ENCODE assay signal across 8 cellular contexts in the genomic region with DNA sequence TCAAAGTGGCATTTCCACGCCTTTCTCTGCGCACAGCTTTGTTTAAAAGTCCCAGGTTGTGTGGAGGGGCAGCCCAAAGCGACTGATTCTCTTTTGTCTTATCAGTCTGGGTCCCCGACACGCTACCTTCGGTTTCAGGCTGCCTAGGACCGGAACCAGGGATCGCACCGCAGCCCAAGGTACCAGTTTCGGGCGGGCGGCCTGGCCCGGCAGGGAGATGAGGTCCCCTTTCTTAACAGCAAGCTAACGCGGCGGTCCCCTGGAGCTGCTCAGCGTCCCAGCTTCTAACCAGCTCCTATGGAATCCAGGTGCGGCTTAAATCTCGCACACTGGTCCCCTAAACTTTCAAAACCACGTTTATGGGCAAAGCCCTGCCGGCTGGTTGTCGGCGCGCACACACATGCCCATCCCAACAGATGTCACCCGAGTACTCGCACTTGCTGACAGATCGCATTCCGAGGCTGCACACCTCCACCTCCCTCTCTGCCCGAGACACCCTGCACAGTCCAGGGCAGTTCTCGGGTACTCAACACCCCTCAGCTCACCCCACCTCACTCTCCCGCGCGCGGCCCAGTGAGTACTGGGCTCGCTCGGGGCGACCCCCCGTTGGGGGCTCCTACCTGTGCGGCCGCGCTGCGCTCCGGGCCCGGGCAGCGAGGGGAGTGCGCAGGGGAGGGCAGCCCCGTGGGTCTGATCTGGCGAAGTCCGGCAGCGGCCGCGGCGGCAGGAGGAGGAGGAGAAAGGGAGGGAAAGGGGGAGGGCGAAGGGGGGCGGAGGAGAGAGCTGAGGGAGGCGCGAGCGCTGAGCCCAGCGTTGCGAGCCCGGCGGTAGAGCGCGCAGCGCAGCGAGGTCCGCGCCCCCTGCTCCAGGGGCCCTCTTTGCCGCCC. TPM values are rescaled to one million over a fixed set of nuclear protein-coding genes. Genes with fewer than 3 reads are reported as not detected.
A peak's percentile ranks its signal among the peaks of the same experiment; 100 is the strongest.
DNase-seq lines count a peak whose midpoint lies in the region; ATAC-seq and TF ChIP-seq lines count a peak whose summit lies in the region.

A gene with protein sequence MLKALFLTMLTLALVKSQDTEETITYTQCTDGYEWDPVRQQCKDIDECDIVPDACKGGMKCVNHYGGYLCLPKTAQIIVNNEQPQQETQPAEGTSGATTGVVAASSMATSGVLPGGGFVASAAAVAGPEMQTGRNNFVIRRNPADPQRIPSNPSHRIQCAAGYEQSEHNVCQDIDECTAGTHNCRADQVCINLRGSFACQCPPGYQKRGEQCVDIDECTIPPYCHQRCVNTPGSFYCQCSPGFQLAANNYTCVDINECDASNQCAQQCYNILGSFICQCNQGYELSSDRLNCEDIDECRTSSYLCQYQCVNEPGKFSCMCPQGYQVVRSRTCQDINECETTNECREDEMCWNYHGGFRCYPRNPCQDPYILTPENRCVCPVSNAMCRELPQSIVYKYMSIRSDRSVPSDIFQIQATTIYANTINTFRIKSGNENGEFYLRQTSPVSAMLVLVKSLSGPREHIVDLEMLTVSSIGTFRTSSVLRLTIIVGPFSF (minus strand): TSS at position 692 of the 887 bp plus-strand sequence. CDS start 1,342 bp downstream, outside the sequence.

- intact Hi-C loops in sigmoid colon (cut with DNase I): no loop called here

- H3K27me3 ChIP-seq in ACC112 (ENCODE audit: insufficient read depth, low read length) (no peaks in the 10 kb centered on the region), iPS DF 6.9 (ENCODE audit: control insufficient read depth, insufficient read depth, low read length) (peaks cover 5% of the 10 kb centered on the region; the same call in 1 of the 2 replicates), sigmoid colon (peaks cover 6 to 44% (median 7%) of the 10 kb centered on the region in 3 donors)

- peak within 1 kb of the TSS; percentile 19; the same call in 1 of the 2 replicates for H3K27ac ChIP-seq in ACC112 (ENCODE audit: low read depth, low read length)
- H3K27ac ChIP-seq in iPS DF 6.9 (ENCODE audit: low read length): no peak within 1 kb of the TSS
- H3K27ac ChIP-seq in sigmoid colon: peak within 1 kb of the TSS; percentile 22 to 66 (median 40)

- H3K79me2 ChIP-seq in ACC112 (ENCODE audit: control insufficient read depth, insufficient read depth, low read length, unreplicated experiment): peaks cover 41% of the 10 kb centered on the region

- DNase-seq in NCI-H1092 (lab: John Stamatoyannopoulos, UW) (peak; percentile 1), astrocyte of the spinal cord (ENCODE audit: low read depth, low spot score) (peak; percentile 62), iPS DF 6.9 (ENCODE audit: low read depth, low spot score) (no peak), sigmoid colon (peak; percentile 81), HT-29 (ENCODE audit: low spot score) (no peak)
- no peak for DNase-seq in stimulated activated CD4-positive, alpha-beta T cell treated with anti-CD3 and anti-CD28 coated beads, Interleukin-4, amount 100 ng/mL, for 1 hour

- in situ Hi-C loops in astrocyte of the spinal cord (cut with HindIII; ENCODE audit: low sequenced_read_pairs): no loop called here

- H3K4me1 ChIP-seq in ACC112 (ENCODE audit: control insufficient read depth, insufficient read depth, low read length, unreplicated experiment) (peaks cover 25% of the 10 kb centered on the region), iPS DF 6.9 (ENCODE audit: control insufficient read depth, insufficient read depth, low read length) (no peaks in the 10 kb centered on the region; the same call in 1 of the 2 replicates), sigmoid colon (peaks cover 0 to 16% (median 12%) of the 10 kb centered on the region in 4 donors)

- peaks cover 23% of the 10 kb centered on the region; the same call in 1 of the 2 replicates for H3K36me3 ChIP-seq in ACC112 (ENCODE audit: insufficient read depth, low read length)
- no peaks in the 10 kb centered on the region for H3K36me3 ChIP-seq in iPS DF 6.9 (ENCODE audit: control insufficient read depth, insufficient read depth, low read length)
- H3K36me3 ChIP-seq in sigmoid colon: no peaks in the 10 kb centered on the region

- no CpG with 5 or more reads among the region's 69 CpGs for WGBS in iPS DF 6.9 (ENCODE audit: insufficient coverage, insufficient read length)
- 4 to 10% methylated on average over 69 of the region's 69 CpGs for WGBS in sigmoid colon, 2 donors

- ATAC-seq in GM19395 (IDR thresholded peaks at IDR 0.05; ENCODE audit: unreplicated experiment): peak; percentile 65

- no peak for TF ChIP-seq POLR2A in sigmoid colon (IDR thresholded peaks at IDR 0.05)

- H3K4me3 ChIP-seq in ACC112 (ENCODE audit: low read depth, low read length) (peak within 1 kb of the TSS; percentile 98), astrocyte of the spinal cord (ENCODE audit: low read depth, low read length) (peak within 1 kb of the TSS; percentile 73), iPS DF 6.9 (ENCODE audit: low read length) (peak within 1 kb of the TSS; percentile 66; the same call in 1 of the 2 replicates), sigmoid colon (peak within 1 kb of the TSS; percentile 34 to 58 (median 53))

- peak within 1 kb of the TSS; percentile 81 for H2AFZ ChIP-seq in ACC112 (ENCODE audit: low read length, unreplicated experiment)

- no peak for TF ChIP-seq CTCF in astrocyte of the spinal cord (IDR thresholded peaks at IDR 0.05; ENCODE audit: low read depth, low read length)
- no peak for TF ChIP-seq CTCF in sigmoid colon (IDR thresholded peaks at IDR 0.05)

- no peak for TF ChIP-seq EP300 in sigmoid colon (IDR thresholded peaks at IDR 0.05)

- no peaks in the 10 kb centered on the region for H3K9me3 ChIP-seq in iPS DF 6.9 (ENCODE audit: control insufficient read depth, insufficient read depth, low read length)
- no peaks in the 10 kb centered on the region for H3K9me3 ChIP-seq in sigmoid colon

RNA-seq across cellular contexts. Expression of the gene that starts here (rescaled TPM):
- total RNA-seq in sigmoid colon: 100 to 1,000 TPM in 2 of 4 donors, 10 to 100 TPM in 2; 37.7 to 111 (median 84.6) TPM
- polyA plus RNA-seq in sigmoid colon: 10 to 100 TPM in 2 of 3 donors, 1 to 10 TPM in 1; 5.3 to 25.2 (median 19.4) TPM
- not detected in 2 replicates for total RNA-seq in HT-29 (2014; rRNA removed; shearing (Covaris generic))

Comparison
In these comparisons a context has a peak if more than half of its experiments do, and no peak if none do; other contexts are left out.
1. RNA of the gene that starts here (total RNA-seq): 37.7 to 111 TPM in sigmoid colon; not detected in HT-29; every median in the first group is over 10 times any median in the second.
2. DNase-seq: peak in NCI-H1092 (single experiment), astrocyte of the spinal cord (single experiment) and sigmoid colon (single experiment); none in iPS DF 6.9 (single experiment), HT-29 (single experiment) and stimulated activated CD4-positive, alpha-beta T cell treated with anti-CD3 and anti-CD28 coated beads, Interleukin-4, amount 100 ng/mL, for 1 hour (single experiment).
3. Peak in every context shown above with its lines, with median percentiles within 50 percentile points of each other: H3K4me3 ChIP-seq.